In the genomic region with DNA sequence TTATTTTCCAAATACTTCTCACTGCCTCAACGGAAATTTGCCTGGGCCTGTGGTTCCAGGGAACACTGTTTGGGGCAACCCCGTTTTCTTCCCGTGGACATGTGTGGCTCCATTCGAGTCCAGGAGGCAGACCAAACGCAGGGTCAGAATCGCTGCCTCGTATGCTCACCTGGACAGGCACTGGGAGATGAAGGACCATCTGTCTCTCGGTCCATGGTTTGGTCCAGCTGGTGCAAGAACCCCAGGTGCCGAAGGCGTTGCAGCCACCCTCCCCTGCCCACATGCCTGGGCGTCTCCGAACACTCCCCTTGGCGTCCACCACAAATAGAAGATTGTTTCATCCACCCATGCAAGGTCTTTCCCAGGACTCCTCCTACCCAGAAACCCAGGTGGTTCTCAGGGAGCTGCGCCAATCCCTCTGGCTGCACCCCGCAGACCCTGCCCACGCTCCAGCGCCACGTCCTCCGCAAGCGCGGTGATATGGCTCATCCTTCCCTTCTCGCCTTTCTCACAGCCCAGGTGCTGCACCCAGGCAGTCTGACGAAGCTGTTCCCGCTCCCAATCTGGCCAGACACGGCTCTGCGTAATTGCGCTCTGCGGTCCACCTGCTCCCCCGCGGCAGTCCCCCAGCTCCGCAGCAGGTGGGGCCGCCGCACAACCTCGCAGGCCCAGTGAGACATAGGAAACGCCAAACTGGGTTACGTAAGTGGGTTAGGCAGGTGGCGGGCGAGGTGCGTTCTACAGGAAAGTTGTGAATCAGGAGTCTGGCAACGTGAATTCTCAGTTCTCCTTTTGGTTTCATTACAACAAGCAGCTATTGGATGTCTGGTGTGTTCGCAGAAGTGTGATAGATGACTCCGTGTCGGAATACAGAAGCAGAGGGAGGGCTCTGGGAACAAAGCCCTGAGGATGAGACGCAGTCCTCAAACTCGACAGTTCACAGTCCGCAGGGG, we compare ENCODE assay signal across 9 cellular contexts.
DNase-seq lines count a peak whose midpoint lies in the region; ATAC-seq and TF ChIP-seq lines count a peak whose summit lies in the region.
"Had no signal": no experiment of that assay in that cellular context is flagged by ENCODE, and none has a peak within 500 bp of the region (broad histone marks: within the 10 kb centered on the region; RNA-seq: fewer than 3 reads in every experiment).

No MANE protein-coding gene starts in this region.

- no peaks in the 10 kb centered on the region for H3K36me3 ChIP-seq in GM06990 (ENCODE audit: control insufficient read depth, insufficient read depth, low read length)
- no peaks in the 10 kb centered on the region for H3K36me3 ChIP-seq in MG63
- no peaks in the 10 kb centered on the region for H3K36me3 ChIP-seq in fibroblast of lung (ENCODE audit: control insufficient read depth, insufficient read depth, low read length)
- H3K36me3 ChIP-seq in urinary bladder (ENCODE audit: insufficient read depth): no peaks in the 10 kb centered on the region
- H3K36me3 ChIP-seq: SJSA1 had no signal

- POLR2A ChIA-PET in naive thymus-derived CD8-positive, alpha-beta T cell (lab: Charles Lee): no interaction called here

- H3K27me3 Mint-ChIP-seq in T-helper 2 cell treated with Interferon-gamma antibody and Interleukin-4, amounts not matched to agents 5 μg/mL and 100 μg/mL, for 36 hours (ENCODE audit: low read depth): peaks cover 21% of the 10 kb centered on the region
- H3K27me3 Mint-ChIP-seq in naive thymus-derived CD8-positive, alpha-beta T cell: peaks cover 26 to 53% (median 31%) of the 10 kb centered on the region in 5 donors

- TF ChIP-seq CTCF in GM06990 (IDR thresholded peaks at IDR 0.05; ENCODE audit: insufficient read depth, low read length, poor library complexity, severe bottlenecking) (peak; percentile 67), fibroblast of lung (conservative IDR thresholded peaks at IDR 0.05 in 1 of 2, IDR thresholded peaks at IDR 0.05 in 1 of 2; ENCODE audit: low read depth in 1 of 2, low read length in 2 of 2) (no peak)

- H3K9me3 ChIP-seq in MG63 (no peaks in the 10 kb centered on the region), fibroblast of lung (ENCODE audit: control insufficient read depth, insufficient read depth, low read depth, low read length) (no peaks in the 10 kb centered on the region)
- H3K9me3 ChIP-seq: SJSA1 had no signal

- WGBS in urinary bladder: 27% methylated on average over 46 of the region's 46 CpGs

- H3K27ac Mint-ChIP-seq in T-helper 2 cell treated with Interferon-gamma antibody and Interleukin-4, amounts not matched to agents 5 μg/mL and 100 μg/mL, for 36 hours: no peak overlapping the region
- peak overlapping the region in 1 of 10 donors; percentile 60 for H3K27ac Mint-ChIP-seq in naive thymus-derived CD8-positive, alpha-beta T cell

- peak overlapping the region; percentile 14 for H3K4me3 Mint-ChIP-seq in T-helper 2 cell treated with Interferon-gamma antibody and Interleukin-4, amounts not matched to agents 5 μg/mL and 100 μg/mL, for 36 hours
- H3K4me3 Mint-ChIP-seq in naive thymus-derived CD8-positive, alpha-beta T cell: peak overlapping the region in 8 of 10 donors; percentile 31 to 80 (median 70)

- peaks cover 2% of the 10 kb centered on the region for H3K27me3 ChIP-seq in GM06990 (replicated peaks; ENCODE audit: control insufficient read depth, insufficient read depth, low read length)
- no peaks in the 10 kb centered on the region for H3K27me3 ChIP-seq in MG63
- H3K27me3 ChIP-seq in fibroblast of lung (ENCODE audit: control insufficient read depth, insufficient read depth, low read length): peaks cover 5% of the 10 kb centered on the region

- H3K4me1 Mint-ChIP-seq in T-helper 2 cell treated with Interferon-gamma antibody and Interleukin-4, amounts not matched to agents 5 μg/mL and 100 μg/mL, for 36 hours (ENCODE audit: low read depth): peaks cover 2% of the 10 kb centered on the region
- peaks cover 5 to 9% (median 6%) of the 10 kb centered on the region in 4 donors for H3K4me1 Mint-ChIP-seq in naive thymus-derived CD8-positive, alpha-beta T cell

- no peak overlapping the region for H2AFZ ChIP-seq in fibroblast of lung (ENCODE audit: low read length)

- H3K4me2 ChIP-seq in fibroblast of lung (ENCODE audit: extremely low read depth, insufficient read depth, low read length): peak overlapping the region; percentile 60

- H3K4me1 ChIP-seq in fibroblast of lung (ENCODE audit: control insufficient read depth, extremely low read depth, insufficient read depth, low read length) (peaks cover 4% of the 10 kb centered on the region), urinary bladder (ENCODE audit: insufficient read depth) (no peaks in the 10 kb centered on the region)

- H3K27ac ChIP-seq in fibroblast of lung (ENCODE audit: insufficient read depth, low read length) (no peak overlapping the region), urinary bladder (ENCODE audit: low read depth) (no peak overlapping the region)
- H3K27ac ChIP-seq: SJSA1 had no signal

- no peak overlapping the region for H3K9ac ChIP-seq in fibroblast of lung (ENCODE audit: insufficient read depth, low read length)

- no peaks in the 10 kb centered on the region for H3K79me2 ChIP-seq in fibroblast of lung (ENCODE audit: control insufficient read depth, insufficient read depth, low read length)

- DNase-seq in GM06990 (ENCODE audit: extremely low read depth, insufficient read length): peak; percentile 78
- peak; percentile 4 for DNase-seq in MG63
- no peak for DNase-seq in T-helper 2 cell treated with Interferon-gamma antibody and Interleukin-4, amounts not matched to agents 5 μg/mL and 100 μg/mL, for 36 hours (ENCODE audit: low spot score)
- DNase-seq in fibroblast of lung (ENCODE audit: low read depth in 2 of 2): peak; percentile 28 to 78
- peak in 3 of 10 donors; percentile 2 to 21 (median 12) for DNase-seq in naive thymus-derived CD8-positive, alpha-beta T cell
- DNase-seq in A172 (ENCODE audit: low spot score): no peak

- no peaks in the 10 kb centered on the region for H4K20me1 ChIP-seq in fibroblast of lung (ENCODE audit: control insufficient read depth, extremely low read depth, insufficient read depth, low read length)

- ATAC-seq in GM21576 (IDR thresholded peaks at IDR 0.05; ENCODE audit: unreplicated experiment): peak; percentile 94
- peak; percentile 51 to 73 for ATAC-seq in naive thymus-derived CD8-positive, alpha-beta T cell

- H3K36me3 Mint-ChIP-seq in T-helper 2 cell treated with Interferon-gamma antibody and Interleukin-4, amounts not matched to agents 5 μg/mL and 100 μg/mL, for 36 hours (ENCODE audit: low read depth): no peaks in the 10 kb centered on the region
- no peaks in the 10 kb centered on the region for H3K36me3 Mint-ChIP-seq in naive thymus-derived CD8-positive, alpha-beta T cell

- no peaks in the 10 kb centered on the region for H3K9me3 Mint-ChIP-seq in T-helper 2 cell treated with Interferon-gamma antibody and Interleukin-4, amounts not matched to agents 5 μg/mL and 100 μg/mL, for 36 hours
- no peaks in the 10 kb centered on the region for H3K9me3 Mint-ChIP-seq in naive thymus-derived CD8-positive, alpha-beta T cell

- peak overlapping the region; percentile 45 for H3K4me3 ChIP-seq in GM06990 (replicated peaks; ENCODE audit: low read depth, low read length)
- H3K4me3 ChIP-seq in MG63: no peak overlapping the region
- H3K4me3 ChIP-seq in fibroblast of lung (replicated peaks in 1 of 4; ENCODE audit: control extremely low read depth in 1 of 4, insufficient read depth in 1 of 4, low read depth in 3 of 4, low read length in 4 of 4): peak overlapping the region in 2 of 4 experiments; percentile 42 to 44
- H3K4me3 ChIP-seq in urinary bladder (ENCODE audit: low read depth, low read length): peak overlapping the region; percentile 11
- H3K4me3 ChIP-seq: SJSA1 had no signal

Comparison
In these comparisons a context has a peak if more than half of its experiments do, and no peak if none do; other contexts are left out.
1. DNase-seq: peak in GM06990 (single experiment), MG63 (single experiment) and fibroblast of lung (2 of 2); none in T-helper 2 cell treated with Interferon-gamma antibody and Interleukin-4, amounts not matched to agents 5 μg/mL and 100 μg/mL, for 36 hours (single experiment) and A172 (single experiment).